18 cellular contexts compared by ENCODE assay signal in the genomic region with DNA sequence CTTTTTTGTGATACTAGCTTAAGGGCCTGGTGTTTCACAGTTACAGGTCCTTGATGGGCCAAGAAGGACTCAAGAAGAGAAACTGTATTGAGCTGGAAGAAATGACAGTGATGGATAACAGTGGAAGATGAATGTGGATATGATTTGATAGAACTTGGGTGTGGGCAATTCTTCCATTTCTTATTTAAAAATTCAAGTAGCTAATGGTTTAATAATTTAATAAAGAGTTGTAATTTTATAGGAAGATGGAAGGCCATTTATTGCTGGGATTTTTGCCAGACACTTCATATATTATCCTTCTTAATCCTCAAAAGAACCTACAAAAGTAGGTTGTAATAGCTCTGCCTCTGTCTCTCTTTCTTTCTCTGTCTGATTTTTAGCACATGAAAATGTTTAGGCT. TPM values are rescaled to one million over a fixed set of nuclear protein-coding genes. Genes with fewer than 3 reads are reported as not detected.
DNase-seq lines count a peak whose midpoint lies in the region; ATAC-seq and TF ChIP-seq lines count a peak whose summit lies in the region.
"Had no signal": no experiment of that assay in that cellular context is flagged by ENCODE, and none has a peak within 500 bp of the region (broad histone marks: within the 10 kb centered on the region; RNA-seq: fewer than 3 reads in every experiment).

No MANE protein-coding gene starts in this region.

- H3K4me2 ChIP-seq in GM23248 (ENCODE audit: unreplicated experiment) (peak overlapping the region; percentile 70), trophoblast cell (ENCODE audit: low read length) (no peak overlapping the region)

- H3K23ac ChIP-seq in trophoblast cell (ENCODE audit: low read length): no peak overlapping the region

- no peak overlapping the region for H3K18ac ChIP-seq in trophoblast cell (ENCODE audit: low read length)

- no peak overlapping the region for H3K4me3 Mint-ChIP-seq in mesothelial cell of epicardium
- H3K4me3 Mint-ChIP-seq: CD4-positive, alpha-beta memory T cell had no signal

- H2BK12ac ChIP-seq in trophoblast cell (ENCODE audit: low read length): no peak overlapping the region

- H3K9ac ChIP-seq in GM23248 (no peak overlapping the region), HUES48 (ENCODE audit: low read depth, low read length) (no peak overlapping the region), trophoblast cell (ENCODE audit: low read length) (no peak overlapping the region)

- no peak overlapping the region for H2BK120ac ChIP-seq in trophoblast cell (ENCODE audit: insufficient read depth, low read length, poor library complexity)

- peak overlapping the region; percentile 58 for H3K27ac Mint-ChIP-seq in mesothelial cell of epicardium
- H3K27ac Mint-ChIP-seq: CD4-positive, alpha-beta memory T cell had no signal

- no peaks in the 10 kb centered on the region for H3K27me3 Mint-ChIP-seq in mesothelial cell of epicardium (ENCODE audit: low read depth)

- H3K9me2 ChIP-seq in GM23248 (ENCODE audit: insufficient read depth): no peaks in the 10 kb centered on the region

- DNase-seq in GM23248 (no peak), SJSA1 (ENCODE audit: low read depth in 1 of 2, low spot score in 2 of 2) (no peak), mesothelial cell of epicardium (ENCODE audit: low spot score in 2 of 2, unreplicated experiment in 2 of 2) (no peak), hippocampal formation (lab: John Stamatoyannopoulos, UW) (no peak), trophoblast cell (no peak)
- DNase-seq: BE2C; CD4-positive, alpha-beta memory T cell; NCI-H1417; NCI-H187 treated with DMSO at 0.1 percent for 48 hours; NCI-H446 treated with DMSO at 0.1 percent for 48 hours; NCI-H748 treated with DMSO at 0.1 percent for 48 hours; Peyer's patch had no signal

- H2BK5ac ChIP-seq in trophoblast cell (ENCODE audit: low read depth, low read length, poor library complexity): no peak overlapping the region

- peaks cover 19% of the 10 kb centered on the region for H3K4me1 Mint-ChIP-seq in mesothelial cell of epicardium
- H3K4me1 Mint-ChIP-seq: CD4-positive, alpha-beta memory T cell had no signal

- H3K79me2 ChIP-seq in GM23248 (ENCODE audit: insufficient read depth) (no peaks in the 10 kb centered on the region), trophoblast cell (ENCODE audit: control insufficient read depth, insufficient read depth, low read length, poor library complexity) (no peaks in the 10 kb centered on the region)

- H3K27me3 ChIP-seq in GM23248 (replicated peaks; ENCODE audit: insufficient read depth) (no peaks in the 10 kb centered on the region), HUES48 (ENCODE audit: control insufficient read depth, insufficient read depth, low read length) (no peaks in the 10 kb centered on the region), SJSA1 (replicated peaks) (no peaks in the 10 kb centered on the region), trophoblast cell (ENCODE audit: insufficient read depth, low read length) (no peaks in the 10 kb centered on the region)
- H3K27me3 ChIP-seq: BE2C, Peyer's patch had no signal

- H3K14ac ChIP-seq in trophoblast cell (ENCODE audit: low read length): no peak overlapping the region

- H3K79me1 ChIP-seq in trophoblast cell (ENCODE audit: low read length): no peaks in the 10 kb centered on the region

- no peak for TF ChIP-seq CTCF in mesothelial cell of epicardium (IDR thresholded peaks at IDR 0.05; ENCODE audit: unreplicated experiment)

- H3F3A ChIP-seq in GM23248 (ENCODE audit: insufficient read depth): peaks cover 12% of the 10 kb centered on the region; the same call in 1 of the 2 replicates

- no peaks in the 10 kb centered on the region for H3K36me3 Mint-ChIP-seq in mesothelial cell of epicardium

- ATAC-seq in HG02763 (IDR thresholded peaks at IDR 0.05; ENCODE audit: unreplicated experiment) (no peak), GM18520 (IDR thresholded peaks at IDR 0.05; ENCODE audit: unreplicated experiment) (no peak)

- H3K4ac ChIP-seq in trophoblast cell (ENCODE audit: low read depth, low read length): no peak overlapping the region

- H4K8ac ChIP-seq in trophoblast cell (ENCODE audit: low read depth, low read length): no peak overlapping the region

- H4K12ac ChIP-seq in trophoblast cell (ENCODE audit: low read depth, low read length): no peak overlapping the region

- H2AFZ ChIP-seq in GM23248: no peak overlapping the region
- H2AFZ ChIP-seq in trophoblast cell (ENCODE audit: insufficient read depth, low read length, poor library complexity): no peak overlapping the region

- H3K36me3 ChIP-seq in GM23248 (ENCODE audit: low read depth): no peaks in the 10 kb centered on the region
- no peaks in the 10 kb centered on the region for H3K36me3 ChIP-seq in HUES48 (ENCODE audit: control insufficient read depth, insufficient read depth, low read length)
- H3K36me3 ChIP-seq in SJSA1: no peaks in the 10 kb centered on the region
- no peaks in the 10 kb centered on the region for H3K36me3 ChIP-seq in trophoblast cell (ENCODE audit: control insufficient read depth in 1 of 2, insufficient read depth in 2 of 2, low read length in 2 of 2)
- H3K36me3 ChIP-seq: BE2C, Peyer's patch had no signal

- H3K9me3 ChIP-seq in GM23248 (ENCODE audit: low read depth) (no peaks in the 10 kb centered on the region), HUES48 (ENCODE audit: control insufficient read depth, insufficient read depth, low read length) (no peaks in the 10 kb centered on the region), SJSA1 (replicated peaks) (no peaks in the 10 kb centered on the region; the same call in 1 of the 2 replicates), trophoblast cell (ENCODE audit: insufficient read depth, low read depth, low read length) (no peaks in the 10 kb centered on the region)
- H3K9me3 ChIP-seq: BE2C, Peyer's patch had no signal

- H3K27ac ChIP-seq in GM23248 (no peak overlapping the region), HUES48 (ENCODE audit: low read depth, low read length) (peak overlapping the region; percentile 59), SJSA1 (peak overlapping the region; percentile 65), trophoblast cell (ENCODE audit: low read depth, low read length) (no peak overlapping the region)
- H3K27ac ChIP-seq: Peyer's patch had no signal

- H4K91ac ChIP-seq in trophoblast cell (ENCODE audit: low read depth, low read length): no peak overlapping the region

- H3K4me3 ChIP-seq in GM23248 (no peak overlapping the region), HUES48 (ENCODE audit: low read depth, low read length) (no peak overlapping the region), SJSA1 (no peak overlapping the region), trophoblast cell (ENCODE audit: low read depth, low read length) (no peak overlapping the region)
- H3K4me3 ChIP-seq: Peyer's patch had no signal

- H3K9me3 Mint-ChIP-seq in mesothelial cell of epicardium: no peaks in the 10 kb centered on the region

- in situ Hi-C loops in GM23248 (cut with MboI): no loop called here

- H3K4me1 ChIP-seq in GM23248 (ENCODE audit: insufficient read depth) (peaks cover 13% of the 10 kb centered on the region), HUES48 (ENCODE audit: control insufficient read depth, insufficient read depth, low read length) (peaks cover 8% of the 10 kb centered on the region), SJSA1 (replicated peaks) (peaks cover 19% of the 10 kb centered on the region), trophoblast cell (ENCODE audit: control insufficient read depth in 1 of 2, insufficient read depth in 2 of 2, low read length in 2 of 2) (no peaks in the 10 kb centered on the region)
- H3K4me1 ChIP-seq: BE2C, Peyer's patch had no signal

- H2AK5ac ChIP-seq in trophoblast cell (ENCODE audit: low read length): no peak overlapping the region

- no peaks in the 10 kb centered on the region for H4K20me1 ChIP-seq in GM23248 (ENCODE audit: insufficient read depth)

RNA-seq across cellular contexts. Expression of gene AKR1B1, which starts 21.3 kb away (rescaled TPM):
- 55.1 and 61.0 TPM in 2 replicates for total RNA-seq in GM23248 (2014; rRNA removed; shearing (Covaris generic))
- polyA plus RNA-seq in GM23248 (2016; fragmentation: Nextera tagmentation; extraction: Ambion mirVana): 164 and 176 TPM in 2 replicates
- 79.8 and 103 TPM in 2 replicates for total RNA-seq in SJSA1 (2014; rRNA removed; shearing (Covaris generic))
- 91.9 to 97.5 TPM (median 95.8 TPM) in 3 replicates for total RNA-seq in mesothelial cell of epicardium
- 219 and 229 TPM in 2 replicates for polyA plus RNA-seq in trophoblast cell (2013)

RNA-seq across cellular contexts. Expression of gene AKR1B10, which starts 47.2 kb away (rescaled TPM):
- total RNA-seq in GM23248 (2014; rRNA removed; shearing (Covaris generic)): not detected in 2 replicates
- 0.34 TPM in 1 of 2 replicates, not detected in the other for polyA plus RNA-seq in GM23248 (2016; fragmentation: Nextera tagmentation; extraction: Ambion mirVana)
- 0.19 and 0.39 TPM in 2 replicates for total RNA-seq in SJSA1 (2014; rRNA removed; shearing (Covaris generic))
- 0.29 to 0.31 TPM in 2 of 3 replicates, not detected in the other for total RNA-seq in mesothelial cell of epicardium
- polyA plus RNA-seq in trophoblast cell (2013): 0.05 and 0.08 TPM in 2 replicates
- total RNA-seq: CD4-positive, alpha-beta memory T cell; H1; Right ventricle myocardium inferior; T-helper 1 cell treated with Interleukin-12 subunit alpha and Interleukin-12 subunit beta and Interleukin-4 antibody, amounts not matched to agents 30 ng/mL and 1 ng/mL, for 36 hours had no signal
- polyA plus RNA-seq: CD4-positive, alpha-beta memory T cell had no signal

Comparison
In these comparisons a context has a peak if more than half of its experiments do, and no peak if none do; other contexts are left out.
1. H3K27ac ChIP-seq: peak in HUES48 (single experiment) and SJSA1 (single experiment); none in GM23248 (single experiment) and trophoblast cell (single experiment).